In the genomic region with DNA sequence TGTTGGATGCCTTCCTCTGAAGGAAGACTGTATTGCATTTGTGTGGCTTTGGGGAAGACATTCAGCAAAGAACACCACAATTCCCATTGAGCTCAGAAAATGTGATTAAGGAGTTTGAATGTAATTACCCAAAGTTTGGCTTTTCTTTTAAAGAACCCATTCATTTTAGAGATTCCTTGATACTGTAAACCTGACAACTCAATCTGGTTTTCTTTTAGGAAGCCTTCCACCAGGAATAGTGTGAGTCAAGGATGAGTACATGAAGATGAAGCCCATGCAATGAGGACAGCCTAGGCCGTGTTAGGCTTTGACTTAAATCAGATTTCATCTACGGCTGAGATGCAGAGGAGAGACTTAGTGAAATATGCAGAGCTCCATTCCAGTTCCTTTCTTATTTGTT, we compare ENCODE assay signal across 1 cellular context.
TF ChIP-seq lines count a peak whose summit lies in the region.

No MANE protein-coding gene starts in this region.

TF ChIP-seq in IMR-90, 13 proteins besides CTCF, POLR2A, EP300 and RAD21 (continued from another document):
- TF ChIP-seq ELK1 (IDR thresholded peaks at IDR 0.05; ENCODE audit: borderline replicate concordance, low read depth, low read length) (no peak), MAZ (IDR thresholded peaks at IDR 0.05; ENCODE audit: borderline replicate concordance, low read depth, low read length) (no peak), CEBPB (IDR thresholded peaks at IDR 0.05; ENCODE audit: low read depth, low read length) (no peak), RCOR1 (IDR thresholded peaks at IDR 0.05; ENCODE audit: insufficient replicate concordance, low read length) (no peak), RFX5 (IDR thresholded peaks at IDR 0.05; ENCODE audit: low read depth, low read length) (no peak), MAFK (IDR thresholded peaks at IDR 0.05; ENCODE audit: low read depth, low read length) (no peak), USF2 (IDR thresholded peaks at IDR 0.05; ENCODE audit: low read depth, low read length) (no peak), SMC3 (IDR thresholded peaks at IDR 0.05; ENCODE audit: low read depth, low read length) (no peak), FOS (IDR thresholded peaks at IDR 0.05; ENCODE audit: low read depth, low read length) (no peak)
